23 cellular contexts compared by ENCODE assay signal in genomic region chr1:12799730-12800129, GRCh38. TPM values are rescaled to one million over a fixed set of nuclear protein-coding genes. Genes with fewer than 3 reads are reported as not detected.
"Had no signal": no experiment of that assay in that cellular context is flagged by ENCODE, and none has a peak within 500 bp of the region (broad histone marks: within the 10 kb centered on the region; RNA-seq: fewer than 3 reads in every experiment).

No MANE protein-coding gene starts in this region.

- FAIRE-seq: endothelial cell of umbilical vein, islet of Langerhans, keratinocyte had no signal

- DNase-seq: dermis blood vessel endothelial cell; dorsolateral prefrontal cortex; effector CD4-positive, alpha-beta T cell; effector memory CD4-positive, alpha-beta T cell; foreskin fibroblast; foreskin melanocyte; gastrocnemius medialis; glutamatergic neuron; head of caudate nucleus; heart right ventricle; hippocampal formation; left cardiac atrium; left lung; left ventricle myocardium superior; lower lobe of right lung; mesenchymal stem cell; mucosa of descending colon; naive B cell; naive thymus-derived CD8-positive, alpha-beta T cell had no signal

- ATAC-seq: gastrocnemius medialis; heart right ventricle; left cardiac atrium; left lung; left ventricle myocardium superior; lower lobe of right lung; mucosa of descending colon; naive thymus-derived CD8-positive, alpha-beta T cell had no signal

RNA-seq across cellular contexts. Expression of gene PRAMEF1, which starts 8.5 kb away (rescaled TPM):
- polyA plus RNA-seq: endothelial cell of umbilical vein; esophagus; heart right ventricle; keratinocyte; naive thymus-derived CD8-positive, alpha-beta T cell had no signal

RNA-seq across cellular contexts. Expression of gene PRAMEF12, which starts 26.2 kb away (rescaled TPM):
- polyA plus RNA-seq: endothelial cell of umbilical vein; esophagus; heart right ventricle; keratinocyte; naive thymus-derived CD8-positive, alpha-beta T cell had no signal

RNA-seq across cellular contexts. Expression of gene PRAMEF11, which starts 31.5 kb away (rescaled TPM):
- polyA plus RNA-seq: endothelial cell of umbilical vein; esophagus; heart right ventricle; keratinocyte; naive thymus-derived CD8-positive, alpha-beta T cell had no signal

RNA-seq across cellular contexts. Expression of gene HNRNPCL1, which starts 48.8 kb away (rescaled TPM):
- polyA plus RNA-seq: endothelial cell of umbilical vein; esophagus; heart right ventricle; keratinocyte; naive thymus-derived CD8-positive, alpha-beta T cell had no signal

RNA-seq across cellular contexts. Expression of gene CFAP107, which starts 53.7 kb away (rescaled TPM):
- polyA plus RNA-seq: endothelial cell of umbilical vein; esophagus; heart right ventricle; keratinocyte; naive thymus-derived CD8-positive, alpha-beta T cell had no signal
